Comparison of ENCODE assay signal across 8 cellular contexts in genomic region chr2:65056215-65056989, GRCh38. TPM values are rescaled to one million over a fixed set of nuclear protein-coding genes. Genes with fewer than 3 reads are reported as not detected.
A peak's percentile ranks its signal among the peaks of the same experiment; 100 is the strongest.
DNase-seq lines count a peak whose midpoint lies in the region; ATAC-seq and TF ChIP-seq lines count a peak whose summit lies in the region.

A gene with protein sequence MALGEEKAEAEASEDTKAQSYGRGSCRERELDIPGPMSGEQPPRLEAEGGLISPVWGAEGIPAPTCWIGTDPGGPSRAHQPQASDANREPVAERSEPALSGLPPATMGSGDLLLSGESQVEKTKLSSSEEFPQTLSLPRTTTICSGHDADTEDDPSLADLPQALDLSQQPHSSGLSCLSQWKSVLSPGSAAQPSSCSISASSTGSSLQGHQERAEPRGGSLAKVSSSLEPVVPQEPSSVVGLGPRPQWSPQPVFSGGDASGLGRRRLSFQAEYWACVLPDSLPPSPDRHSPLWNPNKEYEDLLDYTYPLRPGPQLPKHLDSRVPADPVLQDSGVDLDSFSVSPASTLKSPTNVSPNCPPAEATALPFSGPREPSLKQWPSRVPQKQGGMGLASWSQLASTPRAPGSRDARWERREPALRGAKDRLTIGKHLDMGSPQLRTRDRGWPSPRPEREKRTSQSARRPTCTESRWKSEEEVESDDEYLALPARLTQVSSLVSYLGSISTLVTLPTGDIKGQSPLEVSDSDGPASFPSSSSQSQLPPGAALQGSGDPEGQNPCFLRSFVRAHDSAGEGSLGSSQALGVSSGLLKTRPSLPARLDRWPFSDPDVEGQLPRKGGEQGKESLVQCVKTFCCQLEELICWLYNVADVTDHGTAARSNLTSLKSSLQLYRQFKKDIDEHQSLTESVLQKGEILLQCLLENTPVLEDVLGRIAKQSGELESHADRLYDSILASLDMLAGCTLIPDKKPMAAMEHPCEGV (plus strand): TSS chr2:65056416. CDS start chr2:65069445, 13,029 bp downstream.

- CTCF ChIA-PET in IMR-90 (lab: Yijun Ruan, JAX) (interaction anchor here (0.6 to 2.3 kb wide), 6 partner anchors 8 to 165 kb away, joined by 3 to 7 read pairs (median 4); no protein-coding TSS in a partner anchor), OCI-LY7 (lab: Charles Lee; ENCODE audit: unreplicated experiment) (interaction anchor here (0.7 to 1.6 kb wide), 8 partner anchors 8 to 351 kb away, joined by 3 to 11 read pairs (median 4); no protein-coding TSS in a partner anchor)

- intact Hi-C loops in IMR-90 (cut with micrococcal nuclease) = no loop called here
- intact Hi-C loops in OCI-LY7 (cut with micrococcal nuclease; ENCODE audit: unreplicated experiment) = loop anchor here (5.0 kb wide), 2 partner anchors 381 to 501 kb away; no protein-coding TSS in a partner anchor

- no peak for TF ChIP-seq RAD21 in IMR-90 (IDR thresholded peaks at IDR 0.05; ENCODE audit: low read length)

- peak; percentile 93 for DNase-seq in DMS114 treated with DMSO at 0.1 percent for 48 hours (lab: John Stamatoyannopoulos, UW; ENCODE audit: unreplicated experiment)
- DNase-seq in IMR-90 = peak; percentile 97
- DNase-seq in OCI-LY7 (ENCODE audit: low spot score) = peak; percentile 99
- peak; percentile 92 for DNase-seq in activated T-cell treated with anti-CD3 and anti-CD28 coated beads for 4 hours
- DNase-seq in epithelial cell of esophagus (ENCODE audit: low read depth) = peak; percentile 99
- DNase-seq in middle frontal gyrus (ENCODE audit: extremely low spot score, low spot score) = peak; percentile 93
- DNase-seq in stimulated activated CD8-positive, alpha-beta memory T cell treated with anti-CD3 and anti-CD28 coated beads, Interleukin-2, amount 100 ng/mL, for 1 hour (ENCODE audit: low read depth in 2 of 2) = peak; percentile 90 to 91

- no peak within 1 kb of the TSS for H2BK15ac ChIP-seq in IMR-90 (ENCODE audit: low read depth, low read length)

- H3K14ac ChIP-seq in IMR-90 (replicated peaks; ENCODE audit: low read depth, low read length) = peak within 1 kb of the TSS; percentile 88

- no peaks in the 10 kb centered on the region for H3K27me3 ChIP-seq in IMR-90 (ENCODE audit: control insufficient read depth, insufficient read depth, low read length)

- TF ChIP-seq CTCF in IMR-90 (conservative IDR thresholded peaks at IDR 0.05; ENCODE audit: low read depth, low read length) = no peak
- no peak for TF ChIP-seq CTCF in OCI-LY7 (conservative IDR thresholded peaks at IDR 0.05; ENCODE audit: low read length)
- TF ChIP-seq CTCF in epithelial cell of esophagus (IDR thresholded peaks at IDR 0.05; ENCODE audit: insufficient read depth, low read depth, low read length, missing control alignments) = no peak

- H3K56ac ChIP-seq in IMR-90 (ENCODE audit: extremely low read depth, insufficient read depth, low read length) = peak within 1 kb of the TSS; percentile 80; the same call in 1 of the 2 replicates

- H3K23ac ChIP-seq in IMR-90 (ENCODE audit: low read depth, low read length) = peak within 1 kb of the TSS; percentile 66

- H3K79me2 ChIP-seq in OCI-LY7 (ENCODE audit: insufficient read depth, low read depth, low read length) = peaks cover 21% of the 10 kb centered on the region; the same call in 1 of the 2 replicates

- H3K9me3 ChIP-seq in IMR-90 (ENCODE audit: control insufficient read depth, insufficient read depth, low read length) = no peaks in the 10 kb centered on the region
- peaks cover 9% of the 10 kb centered on the region; the same call in 1 of the 2 replicates for H3K9me3 ChIP-seq in OCI-LY7 (ENCODE audit: low read length)

- H3K9me2 ChIP-seq in OCI-LY7 (ENCODE audit: insufficient read depth, low read length) = no peaks in the 10 kb centered on the region

- H3K27ac ChIP-seq in IMR-90 (ENCODE audit: insufficient read depth, low read length) = peak within 1 kb of the TSS; percentile 40
- H3K27ac ChIP-seq in OCI-LY7 (ENCODE audit: low read depth, low read length, poor library complexity, severe bottlenecking) = peak within 1 kb of the TSS; percentile 56

- POLR2A ChIA-PET in IMR-90 (lab: Charles Lee; ENCODE audit: unreplicated experiment) = interaction anchor here (0.6 kb wide), 2 partner anchors 39 to 311 kb away, joined by 4 to 10 read pairs; no protein-coding TSS in a partner anchor
- POLR2A ChIA-PET in OCI-LY7 (lab: Charles Lee) = interaction anchor here (0.6 to 3.4 kb wide), 29 partner anchors 8 to 517 kb away, joined by 3 to 25 read pairs (median 4); partner anchors contain the start of gene RAB1A

- in situ Hi-C loops in IMR-90 (cut with MboI; ENCODE audit: low sequenced_read_pairs) = loop anchor here (25.0 kb wide), 1 partner anchor 506 kb away; no protein-coding TSS in a partner anchor

- H3K79me1 ChIP-seq in IMR-90 (ENCODE audit: low read depth in 1 of 2, low read length in 2 of 2) = peaks cover 13 to 38% of the 10 kb centered on the region in 2 experiments

- BruUV-seq in IMR-90 (replicated peaks; lab: Mats Ljungman, UMichigan) (no TSS peak), OCI-LY7 (replicated peaks; lab: Mats Ljungman, UMichigan) (no TSS peak)

- no peak within 1 kb of the TSS for H4K5ac ChIP-seq in IMR-90 (ENCODE audit: low read depth, low read length)

- H2AK9ac ChIP-seq in IMR-90 (replicated peaks; ENCODE audit: low read depth, low read length, poor library complexity) = peak within 1 kb of the TSS; percentile 94

- no peaks in the 10 kb centered on the region for H3K9me1 ChIP-seq in IMR-90 (ENCODE audit: insufficient read depth, low read length)

- H4K91ac ChIP-seq in IMR-90 (ENCODE audit: insufficient read depth, low read depth, low read length) = no peak within 1 kb of the TSS; the same call in 1 of the 2 replicates

- H3K18ac ChIP-seq in IMR-90 (ENCODE audit: low read depth, low read length) = no peak within 1 kb of the TSS

- H3K9ac ChIP-seq in IMR-90 (ENCODE audit: low read depth, low read length) = peak within 1 kb of the TSS; percentile 79

- H4K8ac ChIP-seq in IMR-90 (ENCODE audit: low read depth in 2 of 2, low read length in 2 of 2) = peak within 1 kb of the TSS in 1 of 2 experiments; percentile 66; a peak in 2 of 4 replicates

- peaks cover 2% of the 10 kb centered on the region; the same call in 1 of the 2 replicates for H3K4me1 ChIP-seq in IMR-90 (ENCODE audit: control insufficient read depth, insufficient read depth, low read length)
- peaks cover 68% of the 10 kb centered on the region for H3K4me1 ChIP-seq in OCI-LY7 (ENCODE audit: insufficient read depth, low read length, poor library complexity, severe bottlenecking)

- H4K20me1 ChIP-seq in IMR-90 (ENCODE audit: insufficient read depth, low read length) (peaks cover 3% of the 10 kb centered on the region), OCI-LY7 (ENCODE audit: insufficient read depth, low read length) (no peaks in the 10 kb centered on the region)

- H2AK5ac ChIP-seq in IMR-90 (ENCODE audit: low read depth, low read length) = peak within 1 kb of the TSS; percentile 6; the same call in 1 of the 2 replicates

- H2BK20ac ChIP-seq in IMR-90 (ENCODE audit: low read depth, low read length) = no peak within 1 kb of the TSS

- ATAC-seq in GM21529 (IDR thresholded peaks at IDR 0.05; ENCODE audit: unreplicated experiment) (peak; percentile 81), IMR-90 (ENCODE audit: low read depth) (peak; percentile 98)

- dilution Hi-C loops in IMR-90 (cut with HindIII; ENCODE audit: low sequenced_read_pairs, unreplicated experiment) = no loop called here

- peak within 1 kb of the TSS; percentile 87 for H3K4me2 ChIP-seq in IMR-90 (ENCODE audit: low read depth, low read length)
- H3K4me2 ChIP-seq in OCI-LY7 (ENCODE audit: low read length) = peak within 1 kb of the TSS; percentile 88

- H2BK5ac ChIP-seq in IMR-90 (ENCODE audit: low read depth, low read length, poor library complexity, severe bottlenecking) = peak within 1 kb of the TSS; percentile 26

- H3K36me3 ChIP-seq in IMR-90 (ENCODE audit: control insufficient read depth, insufficient read depth, low read length) (no peaks in the 10 kb centered on the region), OCI-LY7 (ENCODE audit: insufficient read depth, low read length) (peaks cover 10% of the 10 kb centered on the region)

- H3K4me3 ChIP-seq in IMR-90 (ENCODE audit: insufficient read depth, low read depth, low read length) = peak within 1 kb of the TSS; percentile 63
- peak within 1 kb of the TSS; percentile 82 for H3K4me3 ChIP-seq in OCI-LY7 (ENCODE audit: low read depth, low read length, poor library complexity, severe bottlenecking)
- peak within 1 kb of the TSS; percentile 75 for H3K4me3 ChIP-seq in epithelial cell of esophagus (ENCODE audit: low read length)

- H2AFZ ChIP-seq in IMR-90 (replicated peaks; ENCODE audit: low read length, poor library complexity) (peak within 1 kb of the TSS; percentile 98), OCI-LY7 (ENCODE audit: low read length) (peak within 1 kb of the TSS; percentile 52; the same call in 1 of the 2 replicates)

- no peak within 1 kb of the TSS for H2BK120ac ChIP-seq in IMR-90 (ENCODE audit: low read depth, low read length)

- peak; percentile 80 for TF ChIP-seq POLR2A in IMR-90 (IDR thresholded peaks at IDR 0.05; ENCODE audit: low read depth, low read length)

- H3K4ac ChIP-seq in IMR-90 (ENCODE audit: low read depth, low read length) = peak within 1 kb of the TSS; percentile 14; the same call in 1 of the 2 replicates

- WGBS in IMR-90 (ENCODE audit: extremely low coverage in 2 of 2, insufficient read length in 1 of 2), 2 experiments = 0% methylated on average over 6 of the region's 95 CpGs; no CpG with 5 or more reads in 1 of the 2 experiments

TF ChIP-seq in IMR-90, 13 proteins besides CTCF, POLR2A, EP300 and RAD21:
- TF ChIP-seq MAZ (IDR thresholded peaks at IDR 0.05; ENCODE audit: borderline replicate concordance, low read depth, low read length) = peak; percentile 26; the same call in 1 of the 2 replicates
- TF ChIP-seq CEBPB (IDR thresholded peaks at IDR 0.05; ENCODE audit: low read depth, low read length) = no peak
- TF ChIP-seq SMC3 (IDR thresholded peaks at IDR 0.05; ENCODE audit: low read depth, low read length) = no peak

RNA-seq across cellular contexts. Expression of the gene that starts here (rescaled TPM):
- 5.3 and 5.6 TPM in 2 replicates for total RNA-seq in IMR-90 (2012; rRNA removed)
- 5.5 TPM in 2 replicates for polyA plus RNA-seq in IMR-90 (2012; rRNA removed)
- 3.8 and 5.6 TPM in 2 replicates for polyA plus RNA-seq in IMR-90 (2012; cell fraction: cytosol; rRNA removed)
- 8.2 and 8.7 TPM in 2 replicates for polyA plus RNA-seq in IMR-90 (2012; cell fraction: nucleus; rRNA removed; ENCODE audit: low replicate concordance)
- 7.3 and 8.7 TPM in 2 replicates for total RNA-seq in OCI-LY7 (2014; rRNA removed; shearing (Covaris generic))
- 17.1 and 21.7 TPM in 2 replicates for total RNA-seq in OCI-LY7 (2022)

Comparison
In these comparisons a context has a peak if more than half of its experiments do, and no peak if none do; other contexts are left out.
1. Peak in every context shown above with its lines: DNase-seq, ATAC-seq, H3K4me3 ChIP-seq and H3K27ac ChIP-seq.